37 cellular contexts compared by ENCODE assay signal in the genomic region with DNA sequence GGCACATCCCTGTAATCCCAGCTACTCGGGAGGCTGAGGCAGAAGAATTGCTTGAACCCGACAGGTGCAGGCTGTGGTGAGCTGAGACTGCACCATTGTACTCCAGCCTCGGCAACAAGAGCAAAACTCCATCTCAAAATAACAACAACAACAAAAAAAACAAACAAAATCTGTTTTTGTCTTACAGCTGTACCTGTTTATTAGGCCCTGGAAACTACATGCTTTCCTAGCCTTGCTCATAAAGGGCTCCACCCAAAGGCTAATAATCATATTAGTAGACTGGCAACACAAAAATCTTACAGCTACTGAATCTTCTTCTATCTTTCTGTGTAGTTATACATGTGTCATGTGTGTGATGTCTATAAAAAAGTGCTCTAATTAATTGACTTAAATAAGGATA.
DNase-seq lines count a peak whose midpoint lies in the region; ATAC-seq, FAIRE-seq and TF ChIP-seq lines count a peak whose summit lies in the region.
"Had no signal": no experiment of that assay in that cellular context is flagged by ENCODE, and none has a peak within 500 bp of the region (broad histone marks: within the 10 kb centered on the region; RNA-seq: fewer than 3 reads in every experiment).

No MANE protein-coding gene starts in this region.

- TF ChIP-seq POLR2A in GM12878 (IDR thresholded peaks at IDR 0.05; ENCODE audit: low read depth, low read length): no peak
- no peak for TF ChIP-seq POLR2A in GM12891 (IDR thresholded peaks at IDR 0.05; ENCODE audit: low read depth, low read length)

- H3K36me3 ChIP-seq in GM12878 (ENCODE audit: control insufficient read depth in 2 of 2, insufficient read depth in 2 of 2, low read length in 1 of 2): no peaks in the 10 kb centered on the region
- H3K36me3 ChIP-seq in neural progenitor cell: no peaks in the 10 kb centered on the region
- H3K36me3 ChIP-seq: cardiac muscle cell, spleen, stomach had no signal

- TF ChIP-seq RAD21 in GM12878 (IDR thresholded peaks at IDR 0.05; ENCODE audit: insufficient read depth, low read depth, low read length): no peak

- ATAC-seq in GM12878: no peak
- no peak for ATAC-seq in GM21367 (IDR thresholded peaks at IDR 0.05; ENCODE audit: unreplicated experiment)
- ATAC-seq in HG02973 (IDR thresholded peaks at IDR 0.05; ENCODE audit: unreplicated experiment): no peak
- ATAC-seq: A549; activated naive CD4-positive, alpha-beta T cell treated with anti-CD3 and anti-CD28 coated beads, Interleukin-2, amount 50 U/mL, for 72 hours; activated T-helper 17 cell treated with anti-CD3 and anti-CD28 coated beads, Interleukin-2, amount 50 U/mL, for 72 hours; left ventricle myocardium superior; right cardiac atrium had no signal

- H3K4me3 ChIP-seq in GM12878 (no peak overlapping the region), neural progenitor cell (no peak overlapping the region)
- H3K4me3 ChIP-seq: A549, cardiac muscle cell, coronary artery, spleen, stomach had no signal

- H2AFZ ChIP-seq in GM12878 (ENCODE audit: control insufficient read depth, low read depth, low read length) (no peak overlapping the region), neural progenitor cell (replicated peaks) (no peak overlapping the region)

- H3K4me2 ChIP-seq in GM12878 (ENCODE audit: control insufficient read depth, insufficient read depth): no peak overlapping the region
- H3K4me2 ChIP-seq in neural progenitor cell: no peak overlapping the region
- H3K4me2 ChIP-seq: A549 had no signal

- DNase-seq in NCI-H748 (lab: John Stamatoyannopoulos, UW; ENCODE audit: unreplicated experiment) (peak; percentile 38), NCI-H748 treated with DMSO at 0.1 percent for 48 hours (lab: John Stamatoyannopoulos, UW) (no peak), NCI-H69 (lab: John Stamatoyannopoulos, UW) (peak; percentile 45), GM12878 (ENCODE audit: low read depth, low spot score) (no peak), neural progenitor cell (ENCODE audit: low spot score) (peak; percentile 23), GM12891 (ENCODE audit: insufficient read length, low spot score) (no peak)
- DNase-seq: activated CD4-positive, alpha-beta T cell treated with anti-CD3 and anti-CD28 coated beads for 4 hours; AML-193; anterior cingulate cortex; CD4-positive, alpha-beta T cell; effector memory CD4-positive, alpha-beta T cell; H9; islet precursor cell; left ventricle myocardium superior; naive B cell; NCI-H1436 treated with DMSO at 0.1 percent for 48 hours; NCI-H2171; NCI-H510A; right cardiac atrium; spleen; stimulated activated CD4-positive, alpha-beta T cell treated with anti-CD3 and anti-CD28 coated beads, Interleukin-4, amount 100 ng/mL, for 1 hour; stomach; T-helper 9 cell had no signal

- no peak overlapping the region for H3K4me3 Mint-ChIP-seq in neural progenitor cell
- H3K4me3 Mint-ChIP-seq: activated T-helper 17 cell treated with anti-CD3 and anti-CD28 coated beads, Interleukin-2, amount 50 U/mL, for 72 hours; CD4-positive, alpha-beta T cell; H9; mesothelial cell of epicardium; naive B cell had no signal

- no peaks in the 10 kb centered on the region; the same call in 2 of the 3 replicates for H3K9me3 ChIP-seq in GM12878 (replicated peaks; ENCODE audit: control insufficient read depth, insufficient read depth, low read length)
- H3K9me3 ChIP-seq in neural progenitor cell (ENCODE audit: low read depth): peaks cover 10% of the 10 kb centered on the region
- H3K9me3 ChIP-seq: A549 had no signal

- FAIRE-seq in GM12878 (lab: Jason Lieb, UNC): no peak
- FAIRE-seq in GM12891 (lab: Jason Lieb, UNC): no peak
- FAIRE-seq: A549, D721Med, GM12892, RCC 7860, urothelium cell line had no signal

- no peaks in the 10 kb centered on the region for H3F3A ChIP-seq in neural progenitor cell (ENCODE audit: low read depth)

- no peaks in the 10 kb centered on the region for H3K36me3 Mint-ChIP-seq in neural progenitor cell
- H3K36me3 Mint-ChIP-seq: activated naive CD4-positive, alpha-beta T cell treated with anti-CD3 and anti-CD28 coated beads, Interleukin-2, amount 50 U/mL, for 72 hours; mesothelial cell of epicardium; naive B cell had no signal

- BruUV-seq in GM12878 (replicated peaks; lab: Mats Ljungman, UMichigan): no TSS peak

- H4K20me1 ChIP-seq in GM12878 (ENCODE audit: control insufficient read depth, insufficient read depth) (no peaks in the 10 kb centered on the region), neural progenitor cell (ENCODE audit: low read depth) (no peaks in the 10 kb centered on the region)

- H3K27ac Mint-ChIP-seq in neural progenitor cell: no peak overlapping the region
- H3K27ac Mint-ChIP-seq: activated naive CD4-positive, alpha-beta T cell treated with anti-CD3 and anti-CD28 coated beads, Interleukin-2, amount 50 U/mL, for 72 hours; activated T-helper 17 cell treated with anti-CD3 and anti-CD28 coated beads, Interleukin-2, amount 50 U/mL, for 72 hours; CD4-positive, alpha-beta T cell; H9; mesothelial cell of epicardium; naive B cell had no signal

- POLR2A ChIA-PET in GM12878 (lab: Charles Lee): interaction anchor here (0.6 kb wide), 1 partner anchor 15 kb away, joined by 5 read pairs; no protein-coding TSS in a partner anchor

- 0% methylated on average over 3 of the region's 3 CpGs for WGBS in GM12878 (ENCODE audit: insufficient coverage, insufficient replicate concordance, low lambda C conversion rate, missing lambda C conversion rate)

- no peak overlapping the region for H3K27ac ChIP-seq in GM12878 (ENCODE audit: control insufficient read depth, insufficient read depth)
- no peak overlapping the region for H3K27ac ChIP-seq in neural progenitor cell
- H3K27ac ChIP-seq: A549, cardiac muscle cell, coronary artery, HL-60, spleen, stomach, VCaP had no signal

- H3K4me1 ChIP-seq in GM12878 (ENCODE audit: control insufficient read depth, insufficient read depth, low read length) (no peaks in the 10 kb centered on the region), neural progenitor cell (no peaks in the 10 kb centered on the region)
- H3K4me1 ChIP-seq: A549, spleen, stomach had no signal

- H3K27me3 Mint-ChIP-seq in neural progenitor cell (ENCODE audit: insufficient read depth, low read depth): peaks cover 6% of the 10 kb centered on the region
- H3K27me3 Mint-ChIP-seq: activated T-helper 17 cell treated with anti-CD3 and anti-CD28 coated beads, Interleukin-2, amount 50 U/mL, for 72 hours; CD4-positive, alpha-beta T cell; naive B cell had no signal

- peaks cover 44% of the 10 kb centered on the region for H3K9me3 Mint-ChIP-seq in neural progenitor cell

- H3K27me3 ChIP-seq in GM12878 (replicated peaks in 1 of 2; ENCODE audit: control insufficient read depth in 2 of 2, insufficient read depth in 2 of 2, low read length in 1 of 2) (no peaks in the 10 kb centered on the region), neural progenitor cell (no peaks in the 10 kb centered on the region)
- H3K27me3 ChIP-seq: cardiac muscle cell, spleen, stomach had no signal

- TF ChIP-seq CTCF in GM12878 (IDR thresholded peaks at IDR 0.05 in 2 of 3, conservative IDR thresholded peaks at IDR 0.05 in 1 of 3; ENCODE audit: control insufficient read depth in 2 of 3, extremely low read depth in 1 of 3, insufficient read depth in 1 of 3, low read depth in 3 of 3, low read length in 3 of 3) (no peak), neural progenitor cell (IDR thresholded peaks at IDR 0.05) (no peak)

- RAD21 ChIA-PET in GM12878 (lab: Charles Lee; ENCODE audit: unreplicated experiment): no interaction called here

- no peaks in the 10 kb centered on the region for H3K4me1 Mint-ChIP-seq in neural progenitor cell
- H3K4me1 Mint-ChIP-seq: activated T-helper 17 cell treated with anti-CD3 and anti-CD28 coated beads, Interleukin-2, amount 50 U/mL, for 72 hours; H9; mesothelial cell of epicardium; naive B cell had no signal

- intact Hi-C loops in GM12878 (cut with micrococcal nuclease; ENCODE audit: unreplicated experiment): no loop called here

- CTCF ChIA-PET in GM12878 (lab: Yijun Ruan, JAX): no interaction called here

- in situ Hi-C loops in GM12878 (cut with MboI): no loop called here

- H3K9ac ChIP-seq in GM12878 (ENCODE audit: control insufficient read depth, insufficient read depth, low read length) (no peak overlapping the region), neural progenitor cell (no peak overlapping the region)

- TF ChIP-seq EP300 in GM12878 (IDR thresholded peaks at IDR 0.05; ENCODE audit: borderline replicate concordance in 1 of 2, control insufficient read depth in 1 of 2, low read depth in 2 of 2, low read length in 2 of 2): no peak

- H3K79me2 ChIP-seq in GM12878 (ENCODE audit: control insufficient read depth, insufficient read depth, low read length) (no peaks in the 10 kb centered on the region), neural progenitor cell (ENCODE audit: low read depth) (no peaks in the 10 kb centered on the region)

- SMC1A ChIA-PET in GM12878 (lab: Charles Lee; ENCODE audit: uncharacterized antibody, unreplicated experiment): no interaction called here

TF ChIP-seq in GM12878, 131 proteins besides CTCF, POLR2A, EP300 and RAD21 (continues in another document):
- no peak for TF ChIP-seq RCOR1 (conservative IDR thresholded peaks at IDR 0.05; ENCODE audit: low read depth, low read length)
- no peak for TF ChIP-seq ZBED1 (IDR thresholded peaks at IDR 0.05; ENCODE audit: borderline replicate concordance)
- no peak for TF ChIP-seq SMARCA5 (IDR thresholded peaks at IDR 0.05)
- no peak for TF ChIP-seq IKZF1 (conservative IDR thresholded peaks at IDR 0.05)

TF ChIP-seq in GM12891, 5 proteins besides CTCF, POLR2A, EP300 and RAD21:
- TF ChIP-seq TAF1 (IDR thresholded peaks at IDR 0.05; ENCODE audit: low read depth, low read length) (no peak), PAX5 (IDR thresholded peaks at IDR 0.05; ENCODE audit: insufficient read depth, low read length, severe bottlenecking) (no peak), POU2F2 (IDR thresholded peaks at IDR 0.05; ENCODE audit: low read depth, low read length) (no peak), SPI1 (IDR thresholded peaks at IDR 0.05; ENCODE audit: low read depth, low read length) (no peak), POLR2AphosphoS5 (IDR thresholded peaks at IDR 0.05; ENCODE audit: low read depth, low read length) (no peak)
TF ChIP-seq in GM12891: peak in this region for 0.

Comparison
In these comparisons a context has a peak if more than half of its experiments do, and no peak if none do; other contexts are left out.
1. DNase-seq: peak in NCI-H748 (single experiment), NCI-H69 (single experiment) and neural progenitor cell (single experiment); none in NCI-H748 treated with DMSO at 0.1 percent for 48 hours (single experiment), GM12878 (single experiment) and GM12891 (single experiment).